ENCODE assay signal across 16 cellular contexts in genomic region chr12:45458854-45459807, GRCh38.
DNase-seq lines count a peak whose midpoint lies in the region; ATAC-seq, FAIRE-seq and TF ChIP-seq lines count a peak whose summit lies in the region.
"Had no signal": no experiment of that assay in that cellular context is flagged by ENCODE, and none has a peak within 500 bp of the region (broad histone marks: within the 10 kb centered on the region; RNA-seq: fewer than 3 reads in every experiment).

No MANE protein-coding gene starts in this region.

- H3K9ac ChIP-seq in K562 (ENCODE audit: insufficient read depth in 1 of 2, low read depth in 2 of 2, low read length in 2 of 2) (no peak overlapping the region), skeletal muscle tissue (ENCODE audit: low read depth in 1 of 3, low read length in 3 of 3) (no peak overlapping the region)

- no peak overlapping the region for H3K4me3 ChIP-seq in K562
- no peak overlapping the region for H3K4me3 ChIP-seq in skeletal muscle tissue (ENCODE audit: low read length in 3 of 3)
- H3K4me3 ChIP-seq: SJCRH30 had no signal

- no peaks in the 10 kb centered on the region for H3K9me1 ChIP-seq in K562 (ENCODE audit: control insufficient read depth, insufficient read depth, low read length)

- no peak for FAIRE-seq in K562 (lab: Jason Lieb, UNC)
- FAIRE-seq: colon had no signal

- H3K36me3 ChIP-seq in K562 (ENCODE audit: control insufficient read depth, insufficient read depth, low read length) (no peaks in the 10 kb centered on the region), skeletal muscle tissue (ENCODE audit: control insufficient read depth in 3 of 3, insufficient read depth in 3 of 3, low read length in 3 of 3) (no peaks in the 10 kb centered on the region)
- H3K36me3 ChIP-seq: SJCRH30 had no signal

- POLR2A ChIA-PET in K562 (lab: Yijun Ruan, JAX): no interaction called here

- intact Hi-C loops in K562 (cut with micrococcal nuclease): no loop called here

- in situ Hi-C loops in K562 (cut with MboI): no loop called here

- TF ChIP-seq CTCF in K562 (IDR thresholded peaks at IDR 0.05 in 2 of 3, conservative IDR thresholded peaks at IDR 0.05 in 1 of 3; ENCODE audit: insufficient read depth in 2 of 3, low read depth in 1 of 3, low read length in 3 of 3): no peak

- no peak for TF ChIP-seq EP300 in K562 (IDR thresholded peaks at IDR 0.05; ENCODE audit: low read length)

- H4K20me1 ChIP-seq in K562 (replicated peaks; ENCODE audit: control insufficient read depth, insufficient read depth, low read length): no peaks in the 10 kb centered on the region

- H3K27me3 ChIP-seq in K562 (ENCODE audit: control insufficient read depth in 2 of 2, insufficient read depth in 2 of 2, low read length in 2 of 2) (no peaks in the 10 kb centered on the region), skeletal muscle tissue (ENCODE audit: control insufficient read depth in 3 of 3, insufficient read depth in 3 of 3, low read length in 3 of 3) (no peaks in the 10 kb centered on the region)
- H3K27me3 ChIP-seq: SJCRH30 had no signal

- TF ChIP-seq RAD21 in K562 (CRISPR knock-in tag; conservative IDR thresholded peaks at IDR 0.05 in 1 of 2, IDR thresholded peaks at IDR 0.05 in 1 of 2): no peak

- H3K79me2 ChIP-seq in K562 (ENCODE audit: control insufficient read depth, insufficient read depth, low read length): no peaks in the 10 kb centered on the region

- 0% methylated on average over 4 of the region's 4 CpGs for WGBS in K562 (ENCODE audit: insufficient coverage, low coverage, missing lambda C conversion rate)

- BruUV-seq in K562 (replicated peaks; lab: Mats Ljungman, UMichigan): no TSS peak

- no peak for TF ChIP-seq POLR2A in K562 (conservative IDR thresholded peaks at IDR 0.05)

- DNase-seq in LHCN-M2 (ENCODE audit: low read depth) (peak; percentile 88), K562 (ENCODE audit: extremely low read depth in 1 of 4, low spot score in 3 of 4) (no peak), foreskin melanocyte (peak; percentile 99), DMS 273 treated with DMSO at 0.1 percent for 48 hours (lab: John Stamatoyannopoulos, UW) (no peak), NCI-H446 treated with DMSO at 0.1 percent for 48 hours (lab: John Stamatoyannopoulos, UW) (no peak), NCI-H82 treated with DMSO at 0.1 percent for 48 hours (lab: John Stamatoyannopoulos, UW; ENCODE audit: unreplicated experiment) (no peak), cerebellum (ENCODE audit: low spot score) (no peak)
- DNase-seq: activated CD4-positive, alpha-beta memory T cell treated with anti-CD3 and anti-CD28 coated beads for 36 hours; DMS153; naive thymus-derived CD8-positive, alpha-beta T cell; NCI-H1436; SJCRH30; substantia nigra; T1000 had no signal

- no peak overlapping the region for H2AFZ ChIP-seq in K562 (ENCODE audit: low read depth, low read length)

- H3K27ac ChIP-seq in K562 (ENCODE audit: extremely low read depth, low read depth, low read length) (no peak overlapping the region), skeletal muscle tissue (ENCODE audit: low read depth, low read length) (peak overlapping the region; percentile 71)
- H3K27ac ChIP-seq: SJCRH30 had no signal

- H3K4me1 ChIP-seq in K562 (replicated peaks in 1 of 2; ENCODE audit: control insufficient read depth in 2 of 2, insufficient read depth in 2 of 2, low read length in 2 of 2): no peaks in the 10 kb centered on the region
- H3K4me1 ChIP-seq in skeletal muscle tissue (ENCODE audit: control insufficient read depth in 3 of 3, insufficient read depth in 3 of 3, low read length in 3 of 3): no peaks in the 10 kb centered on the region
- H3K4me1 ChIP-seq: SJCRH30 had no signal

- ATAC-seq in K562: no peak
- ATAC-seq: naive thymus-derived CD8-positive, alpha-beta T cell had no signal

- H3K9me3 ChIP-seq in K562 (replicated peaks; ENCODE audit: control insufficient read depth, insufficient read depth, low read depth, low read length) (no peaks in the 10 kb centered on the region), skeletal muscle tissue (ENCODE audit: control insufficient read depth in 3 of 3, low read length in 3 of 3) (no peaks in the 10 kb centered on the region)
- H3K9me3 ChIP-seq: SJCRH30 had no signal

- CTCF ChIA-PET in K562 (lab: Yijun Ruan, JAX; ENCODE audit: low intra/inter-chr PET ratio): no interaction called here

- no peak overlapping the region for H3K4me2 ChIP-seq in K562 (ENCODE audit: insufficient read depth, low read length)

TF ChIP-seq in K562, 482 proteins besides CTCF, POLR2A, EP300 and RAD21:
- peak; percentile 64 for TF ChIP-seq RBM25 (IDR thresholded peaks at IDR 0.05; ENCODE audit: low read depth, low read length, severe bottlenecking)
- TF ChIP-seq THRA (IDR thresholded peaks at IDR 0.05): no peak
- TF ChIP-seq MAFG (tag; conservative IDR thresholded peaks at IDR 0.05): peak; percentile 42; the same call in 1 of the 2 replicates
- TF ChIP-seq POLR2B (IDR thresholded peaks at IDR 0.05; ENCODE audit: low read depth, partially characterized antibody): no peak
- TF ChIP-seq BRF2 (IDR thresholded peaks at IDR 0.05; ENCODE audit: borderline replicate concordance, insufficient read depth, insufficient read length): no peak
- TF ChIP-seq C11orf30 (IDR thresholded peaks at IDR 0.05; ENCODE audit: low read depth): 0 out of 2 replicates have a peak, but pooled peaks have one; percentile 21
- TF ChIP-seq MAFF (IDR thresholded peaks at IDR 0.05; ENCODE audit: low read length): 0 out of 2 replicates have a peak, but pooled peaks have one; percentile 34
- no peak for TF ChIP-seq E2F3 (CRISPR knock-in tag; IDR thresholded peaks at IDR 0.05)
- peak; percentile 62; the same call in 1 of the 2 replicates for TF ChIP-seq ZNF316 (IDR thresholded peaks at IDR 0.05)

Comparison
In these comparisons a context has a peak if more than half of its experiments do, and no peak if none do; other contexts are left out.
1. DNase-seq: peak in LHCN-M2 (single experiment) and foreskin melanocyte (single experiment); none in K562 (0 of 4), DMS 273 treated with DMSO at 0.1 percent for 48 hours (single experiment), NCI-H446 treated with DMSO at 0.1 percent for 48 hours (single experiment), NCI-H82 treated with DMSO at 0.1 percent for 48 hours (single experiment) and cerebellum (single experiment).